ENCODE assay signal across 1 cellular context in the genomic region with DNA sequence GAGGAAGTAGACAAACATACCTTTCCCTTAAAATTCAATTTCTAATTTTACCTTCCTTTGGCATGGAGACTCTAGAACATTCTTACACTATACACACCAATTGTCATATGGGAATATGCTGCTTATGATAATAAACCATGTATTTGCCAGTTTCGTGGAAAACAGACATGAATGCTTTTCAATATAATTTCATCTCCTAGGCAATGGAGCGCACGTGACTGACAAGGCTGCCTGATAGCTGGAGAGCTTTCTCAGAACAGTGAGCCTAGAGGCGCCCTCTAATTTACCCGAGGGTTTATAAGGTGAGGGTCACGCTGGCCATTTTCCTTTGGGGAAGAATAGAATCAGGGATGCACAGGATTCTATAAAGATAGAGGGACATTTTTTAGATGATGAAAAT.
TF ChIP-seq lines count a peak whose summit lies in the region.

No MANE protein-coding gene starts in this region.

TF ChIP-seq in HepG2, 621 proteins besides CTCF, POLR2A, EP300 and RAD21:
- no peak for TF ChIP-seq ZNF335 (CRISPR knock-in tag; IDR thresholded peaks at IDR 0.05)
